Comparison of ENCODE assay signal across 22 cellular contexts in genomic region chr3:137041251-137041650, GRCh38.
DNase-seq lines count a peak whose midpoint lies in the region; TF ChIP-seq lines count a peak whose summit lies in the region.
"Had no signal": no experiment of that assay in that cellular context is flagged by ENCODE, and none has a peak within 500 bp of the region (broad histone marks: within the 10 kb centered on the region; RNA-seq: fewer than 3 reads in every experiment).

No MANE protein-coding gene starts in this region.

- H3K4me3 ChIP-seq in neural progenitor cell (no peak overlapping the region), trophoblast cell (ENCODE audit: low read depth, low read length) (no peak overlapping the region)
- H3K4me3 ChIP-seq: A549, BLaER1, GM12878 had no signal

- no peak overlapping the region for H2AK5ac ChIP-seq in trophoblast cell (ENCODE audit: low read length)

- no peak overlapping the region for H3K4me3 Mint-ChIP-seq in neural progenitor cell
- H3K4me3 Mint-ChIP-seq: CD14-positive monocyte; CD4-positive, alpha-beta T cell; CD8-positive, alpha-beta T cell had no signal

- H2BK120ac ChIP-seq in trophoblast cell (ENCODE audit: insufficient read depth, low read length, poor library complexity) = no peak overlapping the region

- WGBS in trophoblast cell (ENCODE audit: extremely low coverage, insufficient coverage, insufficient read length) = no CpG with 5 or more reads among the region's 2 CpGs

- no peak overlapping the region for H4K91ac ChIP-seq in trophoblast cell (ENCODE audit: low read depth, low read length)

- H3K36me3 ChIP-seq in neural progenitor cell (no peaks in the 10 kb centered on the region), trophoblast cell (ENCODE audit: control insufficient read depth in 1 of 2, insufficient read depth in 2 of 2, low read length in 2 of 2) (no peaks in the 10 kb centered on the region)
- H3K36me3 ChIP-seq: BE2C, BLaER1 had no signal

- no peak overlapping the region for H3K18ac ChIP-seq in trophoblast cell (ENCODE audit: low read length)

- peaks cover 6% of the 10 kb centered on the region for H3K27me3 Mint-ChIP-seq in neural progenitor cell (ENCODE audit: insufficient read depth, low read depth)

- H2BK5ac ChIP-seq in trophoblast cell (ENCODE audit: low read depth, low read length, poor library complexity) = no peak overlapping the region

- no peak overlapping the region for H3K23ac ChIP-seq in trophoblast cell (ENCODE audit: low read length)

- no peak overlapping the region for H3K4ac ChIP-seq in trophoblast cell (ENCODE audit: low read depth, low read length)

- H3K79me2 ChIP-seq in neural progenitor cell (ENCODE audit: low read depth) (no peaks in the 10 kb centered on the region), trophoblast cell (ENCODE audit: control insufficient read depth, insufficient read depth, low read length, poor library complexity) (no peaks in the 10 kb centered on the region)

- H3K4me1 Mint-ChIP-seq in neural progenitor cell = peaks cover 11% of the 10 kb centered on the region
- H3K4me1 Mint-ChIP-seq: CD14-positive monocyte had no signal

- H3K9me3 Mint-ChIP-seq in neural progenitor cell = no peaks in the 10 kb centered on the region
- H3K9me3 Mint-ChIP-seq: CD4-positive, alpha-beta T cell; CD8-positive, alpha-beta T cell had no signal

- no peak overlapping the region for H3K4me2 ChIP-seq in neural progenitor cell
- H3K4me2 ChIP-seq in trophoblast cell (ENCODE audit: low read length) = no peak overlapping the region
- H3K4me2 ChIP-seq: A549, BLaER1 had no signal

- no peaks in the 10 kb centered on the region for H3K9me3 ChIP-seq in neural progenitor cell (ENCODE audit: low read depth)
- H3K9me3 ChIP-seq in trophoblast cell (ENCODE audit: insufficient read depth, low read depth, low read length) = no peaks in the 10 kb centered on the region
- H3K9me3 ChIP-seq: A549, BE2C, BLaER1, Caco-2 had no signal

- H3K79me1 ChIP-seq in trophoblast cell (ENCODE audit: low read length) = no peaks in the 10 kb centered on the region

- H3K14ac ChIP-seq in trophoblast cell (ENCODE audit: low read length) = no peak overlapping the region

- TF ChIP-seq CTCF in neural progenitor cell (IDR thresholded peaks at IDR 0.05) = no peak

- no peak overlapping the region for H3K9ac ChIP-seq in neural progenitor cell
- no peak overlapping the region for H3K9ac ChIP-seq in trophoblast cell (ENCODE audit: low read length)
- H3K9ac ChIP-seq: BLaER1 had no signal

- H3K4me1 ChIP-seq in neural progenitor cell (peaks cover 7% of the 10 kb centered on the region), trophoblast cell (ENCODE audit: control insufficient read depth in 1 of 2, insufficient read depth in 2 of 2, low read length in 2 of 2) (no peaks in the 10 kb centered on the region)
- H3K4me1 ChIP-seq: A549, BE2C, BLaER1 had no signal

- no peak overlapping the region for H3K27ac ChIP-seq in neural progenitor cell
- H3K27ac ChIP-seq in trophoblast cell (ENCODE audit: low read depth, low read length) = no peak overlapping the region
- H3K27ac ChIP-seq: 22Rv1, A549, BLaER1 had no signal

- no peak overlapping the region for H4K8ac ChIP-seq in trophoblast cell (ENCODE audit: low read depth, low read length)

- H3F3A ChIP-seq in neural progenitor cell (ENCODE audit: low read depth) = no peaks in the 10 kb centered on the region

- H4K20me1 ChIP-seq in neural progenitor cell (ENCODE audit: low read depth) = no peaks in the 10 kb centered on the region
- H4K20me1 ChIP-seq: BLaER1 had no signal

- H3K27me3 ChIP-seq in neural progenitor cell = no peaks in the 10 kb centered on the region
- no peaks in the 10 kb centered on the region for H3K27me3 ChIP-seq in trophoblast cell (ENCODE audit: insufficient read depth, low read length)
- H3K27me3 ChIP-seq: BE2C, BLaER1 had no signal

- DNase-seq in NCI-H82 (lab: John Stamatoyannopoulos, UW) = peak; percentile 10
- no peak for DNase-seq in NCI-H82 treated with DMSO at 0.1 percent for 48 hours (lab: John Stamatoyannopoulos, UW; ENCODE audit: unreplicated experiment)
- no peak for DNase-seq in neural progenitor cell (ENCODE audit: low spot score)
- peak; percentile 40 to 76 for DNase-seq in trophoblast cell
- no peak for DNase-seq in CD1c-positive myeloid dendritic cell (ENCODE audit: extremely low spot score)
- DNase-seq in activated gamma-delta T cell (lab: John Stamatoyannopoulos, UW) = no peak
- DNase-seq in NCI-H510A treated with DMSO at 0.1 percent for 48 hours (lab: John Stamatoyannopoulos, UW) = no peak
- DNase-seq: ACHN; BE2C; C1 segment of cervical spinal cord; Caco-2; Calu3; CD4-positive, alpha-beta T cell; CD8-positive, alpha-beta T cell; DND-41; EL; GDM1 had no signal

- H3K27ac Mint-ChIP-seq in neural progenitor cell = no peak overlapping the region
- H3K27ac Mint-ChIP-seq: CD14-positive monocyte; CD4-positive, alpha-beta T cell; CD8-positive, alpha-beta T cell had no signal

- no peak overlapping the region for H4K12ac ChIP-seq in trophoblast cell (ENCODE audit: low read depth, low read length)

- H2BK12ac ChIP-seq in trophoblast cell (ENCODE audit: low read length) = no peak overlapping the region

- H3K36me3 Mint-ChIP-seq in neural progenitor cell = no peaks in the 10 kb centered on the region
- H3K36me3 Mint-ChIP-seq: CD14-positive monocyte; CD8-positive, alpha-beta T cell had no signal

- H2AFZ ChIP-seq in neural progenitor cell (replicated peaks) = peak overlapping the region; percentile 79
- H2AFZ ChIP-seq in trophoblast cell (ENCODE audit: insufficient read depth, low read length, poor library complexity) = no peak overlapping the region

Comparison
In these comparisons a context has a peak if more than half of its experiments do, and no peak if none do; other contexts are left out.
1. DNase-seq: peak in NCI-H82 (single experiment) and trophoblast cell (2 of 2); none in NCI-H82 treated with DMSO at 0.1 percent for 48 hours (single experiment), neural progenitor cell (single experiment), CD1c-positive myeloid dendritic cell (single experiment), activated gamma-delta T cell (single experiment) and NCI-H510A treated with DMSO at 0.1 percent for 48 hours (single experiment).